ENCODE assay signal across 1 cellular context in genomic region chr10:114590983-114591382, GRCh38.
A peak's percentile ranks its signal among the peaks of the same experiment; 100 is the strongest.
TF ChIP-seq lines count a peak whose summit lies in the region.

No MANE protein-coding gene starts in this region.

TF ChIP-seq in HEK293, 187 proteins besides CTCF, POLR2A, EP300 and RAD21 (continued from another document):
- no peak for TF ChIP-seq PRDM4 (tag by site-specific recombination; IDR thresholded peaks at IDR 0.05)
- TF ChIP-seq ZNF530 (tag by site-specific recombination; IDR thresholded peaks at IDR 0.05; ENCODE audit: low read depth): no peak
- no peak for TF ChIP-seq SALL2 (tag by site-specific recombination; IDR thresholded peaks at IDR 0.05; ENCODE audit: borderline replicate concordance)
- TF ChIP-seq ZNF785 (tag by site-specific recombination; IDR thresholded peaks at IDR 0.05): no peak
- TF ChIP-seq ZNF24 (tag by site-specific recombination; IDR thresholded peaks at IDR 0.05): no peak
- no peak for TF ChIP-seq ZNF792 (tag by site-specific recombination; IDR thresholded peaks at IDR 0.05)
- 0 out of 2 replicates have a peak, but pooled peaks have one; percentile 13 for TF ChIP-seq ZNF629 (tag by site-specific recombination; IDR thresholded peaks at IDR 0.05)
- no peak for TF ChIP-seq ZNF555 (tag by site-specific recombination; conservative IDR thresholded peaks at IDR 0.05)
- TF ChIP-seq GLIS1 (tag by site-specific recombination; IDR thresholded peaks at IDR 0.05): no peak
- no peak for TF ChIP-seq ZNF501 (tag by site-specific recombination; IDR thresholded peaks at IDR 0.05)
- no peak for TF ChIP-seq ZNF76 (tag by site-specific recombination; IDR thresholded peaks at IDR 0.05; ENCODE audit: borderline replicate concordance, low read depth)
- TF ChIP-seq ATF2 (tag by site-specific recombination; IDR thresholded peaks at IDR 0.05; ENCODE audit: low read depth): peak; percentile 74
- no peak for TF ChIP-seq ZNF704 (tag by site-specific recombination; IDR thresholded peaks at IDR 0.05)
- no peak for TF ChIP-seq ZNF600 (tag by site-specific recombination; IDR thresholded peaks at IDR 0.05)
